Comparison of ENCODE assay signal across 8 cellular contexts in genomic region chr11:69636512-69636866, GRCh38. TPM values are rescaled to one million over a fixed set of nuclear protein-coding genes. Genes with fewer than 3 reads are reported as not detected.
DNase-seq lines count a peak whose midpoint lies in the region; ATAC-seq and TF ChIP-seq lines count a peak whose summit lies in the region.

No MANE protein-coding gene starts in this region.

- no peaks in the 10 kb centered on the region for H4K20me1 ChIP-seq in OCI-LY7 (ENCODE audit: insufficient read depth, low read length)

- H3K4me2 ChIP-seq in OCI-LY7 (ENCODE audit: low read length) = no peak overlapping the region

- TF ChIP-seq CTCF in fibroblast of villous mesenchyme (IDR thresholded peaks at IDR 0.05; ENCODE audit: insufficient read depth, low read depth, low read length) (no peak), nephron progenitor cell (IDR thresholded peaks at IDR 0.05) (no peak), OCI-LY7 (conservative IDR thresholded peaks at IDR 0.05; ENCODE audit: low read length) (no peak), RWPE1 (conservative IDR thresholded peaks at IDR 0.05; ENCODE audit: low read depth) (no peak)

- H3K4me1 ChIP-seq in OCI-LY7 (ENCODE audit: insufficient read depth, low read length, poor library complexity, severe bottlenecking) = no peaks in the 10 kb centered on the region

- no peak overlapping the region for H2AFZ ChIP-seq in OCI-LY7 (ENCODE audit: low read length)

- H3K27me3 Mint-ChIP-seq in nephron progenitor cell (ENCODE audit: low read depth, poor library complexity) = peaks cover 7% of the 10 kb centered on the region

- intact Hi-C loops in OCI-LY7 (cut with micrococcal nuclease; ENCODE audit: unreplicated experiment) = no loop called here

- no TSS peak for BruUV-seq in OCI-LY7 (replicated peaks; lab: Mats Ljungman, UMichigan)

- DNase-seq in Daoy (ENCODE audit: low read depth) = peak; percentile 69
- DNase-seq in RPMI7951 (ENCODE audit: low read depth) = peak; percentile 91
- peak; percentile 96 for DNase-seq in fibroblast of villous mesenchyme (ENCODE audit: low read depth)
- DNase-seq in nephron progenitor cell = peak; percentile 85
- no peak for DNase-seq in OCI-LY7 (ENCODE audit: low spot score)
- DNase-seq in RWPE1 (ENCODE audit: low spot score) = no peak
- no peak for DNase-seq in NCI-H1694 (lab: John Stamatoyannopoulos, UW)

- POLR2A ChIA-PET in OCI-LY7 (lab: Charles Lee) = no interaction called here
- POLR2A ChIA-PET in RWPE1 (lab: Yijun Ruan, JAX; ENCODE audit: low non-redundant PET) = no interaction called here

- no peaks in the 10 kb centered on the region for H3K9me3 ChIP-seq in OCI-LY7 (ENCODE audit: low read length)

- H3K27ac ChIP-seq in OCI-LY7 (ENCODE audit: low read depth, low read length, poor library complexity, severe bottlenecking) (no peak overlapping the region), RWPE1 (no peak overlapping the region)

- H3K79me2 ChIP-seq in OCI-LY7 (ENCODE audit: insufficient read depth, low read depth, low read length) = no peaks in the 10 kb centered on the region

- H3K4me3 ChIP-seq in fibroblast of villous mesenchyme (ENCODE audit: low read depth, low read length) (peak overlapping the region; percentile 35), OCI-LY7 (ENCODE audit: low read depth, low read length, poor library complexity, severe bottlenecking) (no peak overlapping the region)

- H3K9me2 ChIP-seq in OCI-LY7 (ENCODE audit: insufficient read depth, low read length) = no peaks in the 10 kb centered on the region

- H3K4me3 Mint-ChIP-seq in nephron progenitor cell = peak overlapping the region; percentile 72

- no peaks in the 10 kb centered on the region for H3K36me3 Mint-ChIP-seq in nephron progenitor cell (ENCODE audit: low read depth)

- CTCF ChIA-PET in OCI-LY7 (lab: Charles Lee; ENCODE audit: unreplicated experiment) (no interaction called here), RWPE1 (lab: Yijun Ruan, JAX) (no interaction called here)

- no peak for ATAC-seq in HG03280 (IDR thresholded peaks at IDR 0.05; ENCODE audit: unreplicated experiment)

- H3K9me3 Mint-ChIP-seq in nephron progenitor cell = no peaks in the 10 kb centered on the region

- peaks cover 47% of the 10 kb centered on the region for H3K4me1 Mint-ChIP-seq in nephron progenitor cell

- no peaks in the 10 kb centered on the region for H3K36me3 ChIP-seq in OCI-LY7 (ENCODE audit: insufficient read depth, low read length)

- H3K27ac Mint-ChIP-seq in nephron progenitor cell = no peak overlapping the region

RNA-seq across cellular contexts. Expression of gene CCND1, which starts 4.5 kb away (rescaled TPM):
- 180 and 264 TPM in 2 replicates for total RNA-seq in Daoy (2014; rRNA removed; shearing (Covaris generic))
- total RNA-seq in RPMI7951 (2014; rRNA removed; shearing (Covaris generic)) = 173 and 194 TPM in 2 replicates
- 351 and 365 TPM in 2 replicates for total RNA-seq in fibroblast of villous mesenchyme
- total RNA-seq in OCI-LY7 (2014; rRNA removed; shearing (Covaris generic)) = 0.44 TPM in 1 of 2 replicates, not detected in the other
- not detected in 2 replicates for total RNA-seq in OCI-LY7 (2022)

RNA-seq across cellular contexts. Expression of gene LTO1, which starts 38.7 kb away (rescaled TPM):
- total RNA-seq in Daoy (2014; rRNA removed; shearing (Covaris generic)) = 11.2 and 17.1 TPM in 2 replicates
- total RNA-seq in RPMI7951 (2014; rRNA removed; shearing (Covaris generic)) = 17.4 and 21.4 TPM in 2 replicates
- 19.0 and 22.5 TPM in 2 replicates for total RNA-seq in fibroblast of villous mesenchyme
- total RNA-seq in OCI-LY7 (2014; rRNA removed; shearing (Covaris generic)) = 27.6 and 28.8 TPM in 2 replicates
- 34.5 and 35.9 TPM in 2 replicates for total RNA-seq in OCI-LY7 (2022)

Comparison
In these comparisons a context has a peak if more than half of its experiments do, and no peak if none do; other contexts are left out.
1. DNase-seq: peak in Daoy (single experiment), RPMI7951 (single experiment), fibroblast of villous mesenchyme (single experiment) and nephron progenitor cell (single experiment); none in OCI-LY7 (single experiment), RWPE1 (single experiment) and NCI-H1694 (single experiment).
2. RNA of gene CCND1, which starts 4.5 kb away (total RNA-seq): 351 to 365 TPM in fibroblast of villous mesenchyme, 180 to 264 TPM in Daoy and 173 to 194 TPM in RPMI7951; 0.44 TPM in OCI-LY7; every median in the first group is over 100 times any median in the second.